In genomic region chr20:2301164-2301622, GRCh38 we compare ENCODE assay signal across 1 cellular context.
TF ChIP-seq lines count a peak whose summit lies in the region.

No MANE protein-coding gene starts in this region.

TF ChIP-seq in GM23338, 12 proteins besides CTCF, POLR2A, EP300 and RAD21 (continued from another document):
- TF ChIP-seq, protein P1, sequence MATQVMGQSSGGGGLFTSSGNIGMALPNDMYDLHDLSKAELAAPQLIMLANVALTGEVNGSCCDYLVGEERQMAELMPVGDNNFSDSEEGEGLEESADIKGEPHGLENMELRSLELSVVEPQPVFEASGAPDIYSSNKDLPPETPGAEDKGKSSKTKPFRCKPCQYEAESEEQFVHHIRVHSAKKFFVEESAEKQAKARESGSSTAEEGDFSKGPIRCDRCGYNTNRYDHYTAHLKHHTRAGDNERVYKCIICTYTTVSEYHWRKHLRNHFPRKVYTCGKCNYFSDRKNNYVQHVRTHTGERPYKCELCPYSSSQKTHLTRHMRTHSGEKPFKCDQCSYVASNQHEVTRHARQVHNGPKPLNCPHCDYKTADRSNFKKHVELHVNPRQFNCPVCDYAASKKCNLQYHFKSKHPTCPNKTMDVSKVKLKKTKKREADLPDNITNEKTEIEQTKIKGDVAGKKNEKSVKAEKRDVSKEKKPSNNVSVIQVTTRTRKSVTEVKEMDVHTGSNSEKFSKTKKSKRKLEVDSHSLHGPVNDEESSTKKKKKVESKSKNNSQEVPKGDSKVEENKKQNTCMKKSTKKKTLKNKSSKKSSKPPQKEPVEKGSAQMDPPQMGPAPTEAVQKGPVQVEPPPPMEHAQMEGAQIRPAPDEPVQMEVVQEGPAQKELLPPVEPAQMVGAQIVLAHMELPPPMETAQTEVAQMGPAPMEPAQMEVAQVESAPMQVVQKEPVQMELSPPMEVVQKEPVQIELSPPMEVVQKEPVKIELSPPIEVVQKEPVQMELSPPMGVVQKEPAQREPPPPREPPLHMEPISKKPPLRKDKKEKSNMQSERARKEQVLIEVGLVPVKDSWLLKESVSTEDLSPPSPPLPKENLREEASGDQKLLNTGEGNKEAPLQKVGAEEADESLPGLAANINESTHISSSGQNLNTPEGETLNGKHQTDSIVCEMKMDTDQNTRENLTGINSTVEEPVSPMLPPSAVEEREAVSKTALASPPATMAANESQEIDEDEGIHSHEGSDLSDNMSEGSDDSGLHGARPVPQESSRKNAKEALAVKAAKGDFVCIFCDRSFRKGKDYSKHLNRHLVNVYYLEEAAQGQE (IDR thresholded peaks at IDR 0.05; ENCODE audit: unreplicated experiment) = no peak
- TF ChIP-seq, protein P2, sequence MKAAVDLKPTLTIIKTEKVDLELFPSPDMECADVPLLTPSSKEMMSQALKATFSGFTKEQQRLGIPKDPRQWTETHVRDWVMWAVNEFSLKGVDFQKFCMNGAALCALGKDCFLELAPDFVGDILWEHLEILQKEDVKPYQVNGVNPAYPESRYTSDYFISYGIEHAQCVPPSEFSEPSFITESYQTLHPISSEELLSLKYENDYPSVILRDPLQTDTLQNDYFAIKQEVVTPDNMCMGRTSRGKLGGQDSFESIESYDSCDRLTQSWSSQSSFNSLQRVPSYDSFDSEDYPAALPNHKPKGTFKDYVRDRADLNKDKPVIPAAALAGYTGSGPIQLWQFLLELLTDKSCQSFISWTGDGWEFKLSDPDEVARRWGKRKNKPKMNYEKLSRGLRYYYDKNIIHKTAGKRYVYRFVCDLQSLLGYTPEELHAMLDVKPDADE (IDR thresholded peaks at IDR 0.05) = no peak
- TF ChIP-seq EZH2phosphoT487 (IDR thresholded peaks at IDR 0.05; ENCODE audit: unreplicated experiment) (no peak), ZNF114 (CRISPR knock-in tag; IDR thresholded peaks at IDR 0.05) (no peak), POLR2AphosphoS5 (IDR thresholded peaks at IDR 0.05; ENCODE audit: low read depth) (no peak)
